ENCODE assay signal across 7 cellular contexts in the genomic region with DNA sequence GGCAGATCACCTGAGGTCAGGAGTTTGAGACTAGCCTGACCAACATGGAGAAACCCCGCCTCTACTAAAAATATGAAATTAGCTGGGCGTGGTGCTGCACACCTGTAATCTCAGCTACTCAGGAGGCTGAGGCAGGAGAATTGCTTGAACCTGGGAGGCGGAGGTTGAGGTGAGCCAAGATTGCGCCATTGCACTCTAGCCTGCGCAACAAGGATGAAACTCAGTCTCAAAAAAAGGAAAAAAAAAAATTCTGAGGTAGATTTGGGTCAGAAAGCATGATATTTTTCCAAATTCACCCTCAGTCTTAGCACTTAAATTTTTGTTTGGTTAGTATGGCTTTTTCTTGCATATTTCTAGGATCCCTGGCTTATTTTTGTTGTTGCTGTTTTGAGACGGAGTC. TPM values are rescaled to one million over a fixed set of nuclear protein-coding genes. Genes with fewer than 3 reads are reported as not detected.
DNase-seq lines count a peak whose midpoint lies in the region; ATAC-seq and TF ChIP-seq lines count a peak whose summit lies in the region.
"Not testable (repeated sequence)": the region's sequence is repeated elsewhere in the genome, so short reads cannot be mapped to it uniquely, and the experiment has no call there.

No MANE protein-coding gene starts in this region.

- intact Hi-C loops in IMR-90 (cut with micrococcal nuclease) (loop anchor here (10.0 kb wide), 1 partner anchor 90 kb away; no protein-coding TSS in a partner anchor), gastrocnemius medialis (cut with DNase I; ENCODE audit: low total_unique reads) (loop anchor here (5.0 to 10.0 kb wide), 3 partner anchors 680 to 1320 kb away; a partner anchor contains a TSS)

- peak overlapping the region; percentile 8 for H2BK5ac ChIP-seq in IMR-90 (ENCODE audit: low read depth, low read length, poor library complexity, severe bottlenecking)

- H3K27me3 Mint-ChIP-seq in CD4-positive, CD25-positive, alpha-beta regulatory T cell = peaks cover 18% of the 10 kb centered on the region
- H3K27me3 Mint-ChIP-seq in WTC11 (ENCODE audit: low read depth); central memory CD8-positive, alpha-beta T cell; nephron progenitor cell (ENCODE audit: low read depth, poor library complexity): not testable (repeated sequence)

- H2AFZ ChIP-seq in IMR-90 (replicated peaks; ENCODE audit: low read length, poor library complexity); hepatocyte: not testable (repeated sequence)

- not testable (repeated sequence) for H3K9me3 ChIP-seq in CD4-positive, CD25-positive, alpha-beta regulatory T cell (ENCODE audit: control insufficient read depth in 2 of 2, low read length in 2 of 2); IMR-90 (ENCODE audit: control insufficient read depth, insufficient read depth, low read length); hepatocyte (ENCODE audit: low read depth); gastrocnemius medialis

- H3K9me3 Mint-ChIP-seq in CD4-positive, CD25-positive, alpha-beta regulatory T cell; WTC11; central memory CD8-positive, alpha-beta T cell; nephron progenitor cell: not testable (repeated sequence)

- peaks cover 38% of the 10 kb centered on the region for H3K4me1 ChIP-seq in CD4-positive, CD25-positive, alpha-beta regulatory T cell (ENCODE audit: control insufficient read depth, insufficient read depth, low read length, poor library complexity, severe bottlenecking)
- H3K4me1 ChIP-seq in IMR-90 (ENCODE audit: control insufficient read depth, insufficient read depth, low read length) (peaks cover 16% of the 10 kb centered on the region), gastrocnemius medialis (peaks cover 30 to 58% of the 10 kb centered on the region in 2 donors)
- not testable (repeated sequence) for H3K4me1 ChIP-seq in hepatocyte (ENCODE audit: insufficient read depth)

- not testable (repeated sequence) for H3K9me1 ChIP-seq in IMR-90 (ENCODE audit: insufficient read depth, low read length)

- not testable (repeated sequence) for H3K27me3 ChIP-seq in CD4-positive, CD25-positive, alpha-beta regulatory T cell (ENCODE audit: control insufficient read depth, insufficient read depth, low read length); IMR-90 (ENCODE audit: control insufficient read depth, insufficient read depth, low read length); hepatocyte; gastrocnemius medialis

- dilution Hi-C loops in IMR-90 (cut with HindIII; ENCODE audit: low sequenced_read_pairs, unreplicated experiment) = not testable (repeated sequence)

- H2BK20ac ChIP-seq in IMR-90 (ENCODE audit: low read depth, low read length) = not testable (repeated sequence)

- not testable (repeated sequence) for H3K9ac ChIP-seq in IMR-90 (ENCODE audit: low read depth, low read length)

- CTCF ChIA-PET in IMR-90 (lab: Yijun Ruan, JAX); WTC11 (lab: Charles Lee): not testable (repeated sequence)

- H3K23ac ChIP-seq in IMR-90 (ENCODE audit: low read depth, low read length) = not testable (repeated sequence)

- H2BK120ac ChIP-seq in IMR-90 (ENCODE audit: low read depth, low read length) = not testable (repeated sequence)

- peak; percentile 81 for TF ChIP-seq POLR2A in IMR-90 (IDR thresholded peaks at IDR 0.05; ENCODE audit: low read depth, low read length)
- not testable (repeated sequence) for TF ChIP-seq POLR2A in gastrocnemius medialis (IDR thresholded peaks at IDR 0.05)

- H3K79me2 ChIP-seq in hepatocyte = peaks cover 34% of the 10 kb centered on the region

- H3K9me2 ChIP-seq in hepatocyte (replicated peaks; ENCODE audit: insufficient read depth) = not testable (repeated sequence)

- H4K91ac ChIP-seq in IMR-90 (ENCODE audit: insufficient read depth, low read depth, low read length) = not testable (repeated sequence)

- H3K18ac ChIP-seq in IMR-90 (ENCODE audit: low read depth, low read length) = not testable (repeated sequence)

- H3K56ac ChIP-seq in IMR-90 (ENCODE audit: extremely low read depth, insufficient read depth, low read length) = not testable (repeated sequence)

- not testable (repeated sequence) for H2AK5ac ChIP-seq in IMR-90 (ENCODE audit: low read depth, low read length)

- not testable (repeated sequence) for H4K20me1 ChIP-seq in IMR-90 (ENCODE audit: insufficient read depth, low read length)
- H4K20me1 ChIP-seq in hepatocyte (ENCODE audit: insufficient read depth, poor library complexity, severe bottlenecking) = peaks cover 11% of the 10 kb centered on the region

- not testable (repeated sequence) for H4K8ac ChIP-seq in IMR-90 (ENCODE audit: low read depth in 2 of 2, low read length in 2 of 2)

- POLR2A ChIA-PET in IMR-90 (lab: Charles Lee; ENCODE audit: unreplicated experiment); WTC11 (lab: Charles Lee): not testable (repeated sequence)

- no CpG with 5 or more reads among the region's 6 CpGs for WGBS in IMR-90 (ENCODE audit: extremely low coverage in 2 of 2, insufficient read length in 1 of 2), 2 experiments
- 97% methylated on average over 6 of the region's 6 CpGs for WGBS in hepatocyte (ENCODE audit: low lambda C conversion rate, missing lambda C conversion rate)

- H3K79me1 ChIP-seq in IMR-90 (ENCODE audit: low read depth in 1 of 2, low read length in 2 of 2) = peaks cover 10 to 34% of the 10 kb centered on the region in 2 experiments; a peak in 3 of 4 replicates

- TF ChIP-seq CTCF in IMR-90 (conservative IDR thresholded peaks at IDR 0.05; ENCODE audit: low read depth, low read length); WTC11 (IDR thresholded peaks at IDR 0.05); hepatocyte (IDR thresholded peaks at IDR 0.05; ENCODE audit: poor library complexity); nephron progenitor cell (IDR thresholded peaks at IDR 0.05); gastrocnemius medialis (IDR thresholded peaks at IDR 0.05 in 4 of 5, conservative IDR thresholded peaks at IDR 0.05 in 1 of 5): not testable (repeated sequence)

- not testable (repeated sequence) for DNase-seq in CD4-positive, CD25-positive, alpha-beta regulatory T cell; WTC11 (ENCODE audit: low spot score); central memory CD8-positive, alpha-beta T cell (ENCODE audit: low spot score in 2 of 2); hepatocyte (ENCODE audit: low spot score); nephron progenitor cell; gastrocnemius medialis
- peak; percentile 20 for DNase-seq in IMR-90

- not testable (repeated sequence) for BruUV-seq in IMR-90 (replicated peaks; lab: Mats Ljungman, UMichigan)

- not testable (repeated sequence) for TF ChIP-seq RAD21 in IMR-90 (IDR thresholded peaks at IDR 0.05; ENCODE audit: low read length)

- not testable (repeated sequence) for H3K36me3 ChIP-seq in CD4-positive, CD25-positive, alpha-beta regulatory T cell (ENCODE audit: control insufficient read depth, insufficient read depth, low read length); IMR-90 (ENCODE audit: control insufficient read depth, insufficient read depth, low read length); hepatocyte (replicated peaks; ENCODE audit: insufficient read depth, low read depth)
- H3K36me3 ChIP-seq in gastrocnemius medialis = peaks cover 0 to 25% of the 10 kb centered on the region in 2 donors

- in situ Hi-C loops in IMR-90 (cut with MboI; ENCODE audit: low sequenced_read_pairs) = loop anchor here (10.0 kb wide), 1 partner anchor 430 kb away; no protein-coding TSS in a partner anchor
- in situ Hi-C loops in gastrocnemius medialis (cut with MboI; ENCODE audit: low sequenced_read_pairs in 4 of 4) = loop anchor here in 2 of 4 donors (10.0 to 25.0 kb wide), 2 partner anchors 140 to 667 kb away; no protein-coding TSS in a partner anchor

- H2BK15ac ChIP-seq in IMR-90 (ENCODE audit: low read depth, low read length) = not testable (repeated sequence)

- peak overlapping the region in 3 of 4 donors; percentile 38 to 64 (median 46) for H3K4me3 Mint-ChIP-seq in CD4-positive, CD25-positive, alpha-beta regulatory T cell
- not testable (repeated sequence) for H3K4me3 Mint-ChIP-seq in WTC11
- H3K4me3 Mint-ChIP-seq in central memory CD8-positive, alpha-beta T cell = peak overlapping the region; percentile 20
- H3K4me3 Mint-ChIP-seq in nephron progenitor cell = peak overlapping the region; percentile 40

- ATAC-seq in CD4-positive, CD25-positive, alpha-beta regulatory T cell (ENCODE audit: low read depth in 2 of 2); IMR-90 (ENCODE audit: low read depth); WTC11; central memory CD8-positive, alpha-beta T cell (replicated peaks; ENCODE audit: extremely low read depth, poor library complexity, severe bottlenecking); gastrocnemius medialis: not testable (repeated sequence)

- not testable (repeated sequence) for H3K14ac ChIP-seq in IMR-90 (replicated peaks; ENCODE audit: low read depth, low read length)

- H3K4ac ChIP-seq in IMR-90 (ENCODE audit: low read depth, low read length) = not testable (repeated sequence)

- not testable (repeated sequence) for H2AK9ac ChIP-seq in IMR-90 (replicated peaks; ENCODE audit: low read depth, low read length, poor library complexity)

- peaks cover 6 to 59% (median 39%) of the 10 kb centered on the region in 4 donors for H3K4me1 Mint-ChIP-seq in CD4-positive, CD25-positive, alpha-beta regulatory T cell
- H3K4me1 Mint-ChIP-seq in WTC11 = peaks cover 62% of the 10 kb centered on the region
- H3K4me1 Mint-ChIP-seq in central memory CD8-positive, alpha-beta T cell = peaks cover 28% of the 10 kb centered on the region
- peaks cover 86% of the 10 kb centered on the region for H3K4me1 Mint-ChIP-seq in nephron progenitor cell

- H3K4me2 ChIP-seq in IMR-90 (ENCODE audit: low read depth, low read length); hepatocyte: not testable (repeated sequence)

- H3K36me3 Mint-ChIP-seq in CD4-positive, CD25-positive, alpha-beta regulatory T cell; WTC11: not testable (repeated sequence)
- peaks cover 38% of the 10 kb centered on the region for H3K36me3 Mint-ChIP-seq in central memory CD8-positive, alpha-beta T cell (ENCODE audit: insufficient read depth)
- peaks cover 10% of the 10 kb centered on the region for H3K36me3 Mint-ChIP-seq in nephron progenitor cell (ENCODE audit: low read depth)

- not testable (repeated sequence) for H3K27ac Mint-ChIP-seq in CD4-positive, CD25-positive, alpha-beta regulatory T cell; central memory CD8-positive, alpha-beta T cell (ENCODE audit: low read depth)
- H3K27ac Mint-ChIP-seq in WTC11 = peak overlapping the region; percentile 87
- H3K27ac Mint-ChIP-seq in nephron progenitor cell = peak overlapping the region; percentile 78

- not testable (repeated sequence) for H4K5ac ChIP-seq in IMR-90 (ENCODE audit: low read depth, low read length)

- H3K27ac ChIP-seq in CD4-positive, CD25-positive, alpha-beta regulatory T cell (ENCODE audit: insufficient read depth, low read length, poor library complexity, severe bottlenecking); IMR-90 (ENCODE audit: insufficient read depth, low read length): not testable (repeated sequence)
- H3K27ac ChIP-seq in hepatocyte = peak overlapping the region; percentile 80
- H3K27ac ChIP-seq in gastrocnemius medialis = peak overlapping the region; percentile 90 to 99 (median 96)

- not testable (repeated sequence) for H3K4me3 ChIP-seq in CD4-positive, CD25-positive, alpha-beta regulatory T cell (ENCODE audit: low read depth, low read length); IMR-90 (ENCODE audit: insufficient read depth, low read depth, low read length); hepatocyte
- H3K4me3 ChIP-seq in gastrocnemius medialis = peak overlapping the region; percentile 72 to 92 (median 84)

RNA-seq across cellular contexts. Expression of a gene that starts 3.3 kb away (rescaled TPM):
- total RNA-seq in CD4-positive, CD25-positive, alpha-beta regulatory T cell = 113 TPM
- polyA plus RNA-seq in CD4-positive, CD25-positive, alpha-beta regulatory T cell = 10 to 100 TPM; 55.4 to 68.2 (median 64.9) TPM
- 39.4 and 69.7 TPM in 2 replicates for total RNA-seq in IMR-90 (2012; rRNA removed)
- 21.1 and 26.9 TPM in 2 replicates for polyA plus RNA-seq in IMR-90 (2012; rRNA removed)
- 41.2 and 44.8 TPM in 2 replicates for polyA plus RNA-seq in IMR-90 (2012; cell fraction: cytosol; rRNA removed)
- polyA plus RNA-seq in IMR-90 (2012; cell fraction: nucleus; rRNA removed; ENCODE audit: low replicate concordance) = 30.2 and 81.9 TPM in 2 replicates
- total RNA-seq in WTC11 (2021) = 34.1 to 37.2 TPM (median 35.5 TPM) in 3 replicates
- total RNA-seq in hepatocyte = 83.1 and 85.3 TPM in 2 replicates
- 56.6 and 70.1 TPM in 2 replicates for polyA plus RNA-seq in hepatocyte
- 100 to 1,000 TPM; 347 to 634 (median 407) TPM for total RNA-seq in gastrocnemius medialis

RNA-seq across cellular contexts. Expression of a gene that starts 53.6 kb away (rescaled TPM):
- total RNA-seq in CD4-positive, CD25-positive, alpha-beta regulatory T cell = 97.4 TPM
- 10 to 100 TPM; 40.9 to 63.2 (median 57.2) TPM for polyA plus RNA-seq in CD4-positive, CD25-positive, alpha-beta regulatory T cell
- 13.8 and 22.5 TPM in 2 replicates for total RNA-seq in IMR-90 (2012; rRNA removed)
- 18.9 and 19.9 TPM in 2 replicates for polyA plus RNA-seq in IMR-90 (2012; rRNA removed)
- polyA plus RNA-seq in IMR-90 (2012; cell fraction: cytosol; rRNA removed) = 9.7 and 11.8 TPM in 2 replicates
- polyA plus RNA-seq in IMR-90 (2012; cell fraction: nucleus; rRNA removed; ENCODE audit: low replicate concordance) = 35.3 and 50.2 TPM in 2 replicates
- total RNA-seq in WTC11 (2021) = 26.4 to 30.6 TPM (median 29.1 TPM) in 3 replicates
- total RNA-seq in hepatocyte = 28.5 and 59.3 TPM in 2 replicates
- 45.5 and 52.7 TPM in 2 replicates for polyA plus RNA-seq in hepatocyte
- total RNA-seq in gastrocnemius medialis = 10 to 100 TPM; 11.0 to 33.6 (median 24.8) TPM
